ENCODE assay signal across 9 cellular contexts in genomic region chr10:75408911-75409885, GRCh38. TPM values are rescaled to one million over a fixed set of nuclear protein-coding genes. Genes with fewer than 3 reads are reported as not detected.
DNase-seq lines count a peak whose midpoint lies in the region; ATAC-seq, FAIRE-seq and TF ChIP-seq lines count a peak whose summit lies in the region.
"Had no signal": no experiment of that assay in that cellular context is flagged by ENCODE, and none has a peak within 500 bp of the region (broad histone marks: within the 10 kb centered on the region; RNA-seq: fewer than 3 reads in every experiment).

No MANE protein-coding gene starts in this region.

- H3K4me1 Mint-ChIP-seq in GM23338, result peaks cover 37% of the 10 kb centered on the region
- no peaks in the 10 kb centered on the region for H3K4me1 Mint-ChIP-seq in astrocyte (ENCODE audit: low read depth, unreplicated experiment)

- peaks cover 93% of the 10 kb centered on the region for H3K27me3 Mint-ChIP-seq in GM23338 (ENCODE audit: insufficient read depth, low read depth, poor library complexity)
- H3K27me3 Mint-ChIP-seq in astrocyte (ENCODE audit: low read depth, unreplicated experiment), result peaks cover 68% of the 10 kb centered on the region

- H3K27ac ChIP-seq in GM23338 (ENCODE audit: low read depth) (no peak overlapping the region), astrocyte (ENCODE audit: low read depth, low read length) (no peak overlapping the region), psoas muscle (peak overlapping the region; percentile 73)

- intact Hi-C loops in psoas muscle (cut with DNase I), result loop anchor here (10.0 kb wide), 3 partner anchors 246 to 1136 kb away; no protein-coding TSS in a partner anchor

- peaks cover 3% of the 10 kb centered on the region; the same call in 2 of the 3 replicates for H3K9me3 Mint-ChIP-seq in GM23338
- H3K9me3 Mint-ChIP-seq in astrocyte (ENCODE audit: unreplicated experiment), result peaks cover 15% of the 10 kb centered on the region

- H3F3A ChIP-seq in GM23338 (replicated peaks; ENCODE audit: low read depth), result peaks cover 15% of the 10 kb centered on the region

- no peaks in the 10 kb centered on the region for H3K9me2 ChIP-seq in GM23338 (ENCODE audit: insufficient read depth)

- H3K9me3 ChIP-seq in astrocyte (ENCODE audit: insufficient read depth, low read depth, low read length) (no peaks in the 10 kb centered on the region), psoas muscle (no peaks in the 10 kb centered on the region)

- H3K4me2 ChIP-seq in GM23338, result peak overlapping the region; percentile 85
- peak overlapping the region; percentile 88 for H3K4me2 ChIP-seq in astrocyte (ENCODE audit: low read length)

- ATAC-seq in GM23338 (peak; percentile 55), psoas muscle (peak; percentile 79 to 94 (median 92))

- H3K4me3 Mint-ChIP-seq in GM23338 (peak overlapping the region; percentile 77), astrocyte (ENCODE audit: unreplicated experiment) (peak overlapping the region; percentile 81)

- H3K27me3 ChIP-seq in GM23338 (ENCODE audit: insufficient read depth), result peaks cover 99% of the 10 kb centered on the region
- H3K27me3 ChIP-seq in astrocyte (ENCODE audit: insufficient read depth, low read length), result peaks cover 57% of the 10 kb centered on the region
- peaks cover 3 to 63% (median 4%) of the 10 kb centered on the region in 3 donors for H3K27me3 ChIP-seq in psoas muscle (ENCODE audit: insufficient read depth in 3 of 3, low read length in 2 of 3)

- no peak for FAIRE-seq in astrocyte (lab: Jason Lieb, UNC)

- TF ChIP-seq CTCF in GM23338 (conservative IDR thresholded peaks at IDR 0.05; ENCODE audit: low read depth in 2 of 2) (no peak), astrocyte (IDR thresholded peaks at IDR 0.05; ENCODE audit: insufficient read depth, low read depth, low read length) (no peak), psoas muscle (IDR thresholded peaks at IDR 0.05) (no peak)

- peak; percentile 89 for DNase-seq in D341Med (ENCODE audit: low spot score)
- DNase-seq in GM23338 (ENCODE audit: low spot score), result peak; percentile 79
- peak; percentile 74 for DNase-seq in NCI-H345 (lab: John Stamatoyannopoulos, UW)
- no peak for DNase-seq in astrocyte (ENCODE audit: low read depth)
- peak; percentile 83 for DNase-seq in hepatic stellate cell (ENCODE audit: low spot score)
- peak; percentile 78 to 82 for DNase-seq in psoas muscle
- DNase-seq in putamen (ENCODE audit: low spot score), result no peak
- DNase-seq in occipital lobe (lab: John Stamatoyannopoulos, UW), result no peak

- 1% methylated on average over 50 to 76 of the region's 76 CpGs for WGBS in psoas muscle, 3 donors

- H4K20me1 ChIP-seq in GM23338 (replicated peaks; ENCODE audit: insufficient read depth) (peaks cover 21% of the 10 kb centered on the region), astrocyte (ENCODE audit: insufficient read depth, low read length) (no peaks in the 10 kb centered on the region)

- H3K36me3 ChIP-seq in GM23338 (ENCODE audit: insufficient read depth) (no peaks in the 10 kb centered on the region), astrocyte (ENCODE audit: insufficient read depth, low read length) (no peaks in the 10 kb centered on the region), psoas muscle (ENCODE audit: insufficient read depth in 1 of 2, low read depth in 1 of 2) (no peaks in the 10 kb centered on the region)

- H3K36me3 Mint-ChIP-seq in GM23338 (ENCODE audit: low read depth) (no peaks in the 10 kb centered on the region; the same call in 2 of the 3 replicates), astrocyte (ENCODE audit: low read depth, unreplicated experiment) (peaks cover 1% of the 10 kb centered on the region)

- H3K79me2 ChIP-seq in GM23338 (replicated peaks; ENCODE audit: insufficient read depth) (no peaks in the 10 kb centered on the region), astrocyte (ENCODE audit: insufficient read depth, low read length) (no peaks in the 10 kb centered on the region)

- H2AFZ ChIP-seq in GM23338 (peak overlapping the region; percentile 94), astrocyte (ENCODE audit: low read depth, low read length) (peak overlapping the region; percentile 64)

- peak overlapping the region; percentile 87 for H3K4me3 ChIP-seq in GM23338
- H3K4me3 ChIP-seq in astrocyte (ENCODE audit: insufficient read depth, low read depth, low read length), result peak overlapping the region; percentile 48
- H3K4me3 ChIP-seq in psoas muscle, result peak overlapping the region; percentile 84

- H3K9ac ChIP-seq in astrocyte (ENCODE audit: low read length), result peak overlapping the region; percentile 64

- H3K4me1 ChIP-seq in GM23338 (ENCODE audit: insufficient read depth) (peaks cover 54% of the 10 kb centered on the region), astrocyte (ENCODE audit: insufficient read depth, low read length) (peaks cover 13% of the 10 kb centered on the region), psoas muscle (peaks cover 1% of the 10 kb centered on the region)

- no peak overlapping the region for H3K27ac Mint-ChIP-seq in GM23338
- no peak overlapping the region for H3K27ac Mint-ChIP-seq in astrocyte (ENCODE audit: unreplicated experiment)

TF ChIP-seq in GM23338, 12 proteins besides CTCF, POLR2A, EP300 and RAD21:
- no peak for TF ChIP-seq JUNB (IDR thresholded peaks at IDR 0.05; ENCODE audit: unreplicated experiment)
- no peak for TF ChIP-seq REST (IDR thresholded peaks at IDR 0.05; ENCODE audit: unreplicated experiment)
- TF ChIP-seq EZH2phosphoT487 (IDR thresholded peaks at IDR 0.05; ENCODE audit: unreplicated experiment), result no peak
- TF ChIP-seq ZNF331 (CRISPR knock-in tag; IDR thresholded peaks at IDR 0.05; ENCODE audit: low read depth), result no peak
- no peak for TF ChIP-seq STAT1 (IDR thresholded peaks at IDR 0.05; ENCODE audit: unreplicated experiment)
- TF ChIP-seq ZNF114 (CRISPR knock-in tag; IDR thresholded peaks at IDR 0.05), result no peak

RNA-seq across cellular contexts. Expression of gene ZNF503, which starts 7.6 kb away (rescaled TPM):
- 0.04 TPM in 1 of 2 replicates, not detected in the other for total RNA-seq in GM23338 (2014; rRNA removed; shearing (Covaris generic))
- 0.21 and 0.24 TPM in 2 replicates for polyA plus RNA-seq in GM23338 (2016; fragmentation: Nextera tagmentation; extraction: Ambion mirVana)
- total RNA-seq in astrocyte, result 11.1 and 11.9 TPM in 2 replicates
- total RNA-seq in psoas muscle, result 1 to 10 TPM; 2.3 to 5.7 (median 4.7) TPM
- 1 to 10 TPM; 1.1 to 2.0 (median 1.7) TPM for polyA plus RNA-seq in psoas muscle
- 1.1 TPM for total RNA-seq in occipital lobe

RNA-seq across cellular contexts. Expression of gene LRMDA, which starts 22.2 kb away (rescaled TPM):
- total RNA-seq in GM23338 (2014; rRNA removed; shearing (Covaris generic)), result 0.90 TPM in 1 of 2 replicates, not detected in the other
- polyA plus RNA-seq in GM23338 (2016; fragmentation: Nextera tagmentation; extraction: Ambion mirVana), result 1.6 and 1.8 TPM in 2 replicates
- 2.2 and 2.7 TPM in 2 replicates for total RNA-seq in astrocyte
- total RNA-seq in psoas muscle, result 1 to 10 TPM; 2.4 to 5.7 (median 2.6) TPM
- 1 to 10 TPM; 1.0 to 2.9 (median 1.5) TPM for polyA plus RNA-seq in psoas muscle
- total RNA-seq in occipital lobe, result 0.62 TPM
- total RNA-seq: activated CD8-positive, alpha-beta memory T cell treated with anti-CD3 and anti-CD28 coated beads for 36 hours had no signal

Comparison
In these comparisons a context has a peak if more than half of its experiments do, and no peak if none do; other contexts are left out.
1. DNase-seq: peak in D341Med (single experiment), GM23338 (single experiment), NCI-H345 (single experiment), hepatic stellate cell (single experiment) and psoas muscle (2 of 2); none in astrocyte (single experiment), putamen (single experiment) and occipital lobe (single experiment).
2. Peak in every context shown above with its lines, with median percentiles within 50 percentile points of each other: H3K4me3 ChIP-seq.